8 cellular contexts compared by ENCODE assay signal in genomic region chr16:28291651-28292626, GRCh38. TPM values are rescaled to one million over a fixed set of nuclear protein-coding genes. Genes with fewer than 3 reads are reported as not detected.
DNase-seq lines count a peak whose midpoint lies in the region; ATAC-seq and TF ChIP-seq lines count a peak whose summit lies in the region.

TSS of gene SBK1 (plus strand) at chr16:28292525. CDS start at chr16:28317392, 24,867 bp downstream.

- WGBS in endodermal cell (ENCODE audit: insufficient coverage in 1 of 2, insufficient read length in 1 of 2), 2 experiments, result 1 to 2% methylated on average over 13 to 83 of the region's 88 CpGs

- TF ChIP-seq CTCF in endodermal cell (conservative IDR thresholded peaks at IDR 0.05), result no peak

- H3K9me3 Mint-ChIP-seq in endodermal cell, result no peaks in the 10 kb centered on the region

- H3K4me3 ChIP-seq in BLaER1 treated with 17β-estradiol and CSF1 and Interleukin-3, amounts not matched to agents 10 nM and 100 nM, result peak within 1 kb of the TSS; percentile 87 to 100 (median 95)
- peak within 1 kb of the TSS; percentile 94 for H3K4me3 ChIP-seq in endodermal cell (ENCODE audit: low read length)
- H3K4me3 ChIP-seq in mononuclear cell (ENCODE audit: low read length), result peak within 1 kb of the TSS; percentile 56

- H3K27me3 Mint-ChIP-seq in endodermal cell (ENCODE audit: insufficient read depth), result no peaks in the 10 kb centered on the region

- peaks cover 0 to 9% (median 0%) of the 10 kb centered on the region in 11 experiments; a peak in 2 of 22 replicates for H3K36me3 ChIP-seq in BLaER1 treated with 17β-estradiol and CSF1 and Interleukin-3, amounts not matched to agents 10 nM and 100 nM
- H3K36me3 ChIP-seq in endodermal cell (ENCODE audit: control insufficient read depth, insufficient read depth, low read length), result peaks cover 6% of the 10 kb centered on the region

- H4K20me1 ChIP-seq in BLaER1 treated with 17β-estradiol and CSF1 and Interleukin-3, amounts not matched to agents 10 nM and 100 nM, result peaks cover 0 to 32% (median 23%) of the 10 kb centered on the region in 11 experiments; a peak in 16 of 22 replicates

- H3K4me3 Mint-ChIP-seq in endodermal cell, result peak within 1 kb of the TSS; percentile 89

- H3K9ac ChIP-seq in BLaER1 treated with 17β-estradiol and CSF1 and Interleukin-3, amounts not matched to agents 10 nM and 100 nM, result peak within 1 kb of the TSS; percentile 75 to 99 (median 92)
- H3K9ac ChIP-seq in endodermal cell (ENCODE audit: extremely low read depth, low read length, poor library complexity, severe bottlenecking), result peak within 1 kb of the TSS; percentile 92

- peak within 1 kb of the TSS; percentile 94 for H3K27ac Mint-ChIP-seq in endodermal cell

- H3K36me3 Mint-ChIP-seq in endodermal cell (ENCODE audit: low read depth), result peaks cover 19% of the 10 kb centered on the region

- no peaks in the 10 kb centered on the region for H3K9me3 ChIP-seq in BLaER1 treated with 17β-estradiol and CSF1 and Interleukin-3, amounts not matched to agents 10 nM and 100 nM (replicated peaks in 1 of 11)
- H3K9me3 ChIP-seq in endodermal cell (ENCODE audit: control insufficient read depth, low read length) (no peaks in the 10 kb centered on the region), mononuclear cell (ENCODE audit: low read depth, low read length) (no peaks in the 10 kb centered on the region)

- no peaks in the 10 kb centered on the region for H3K27me3 ChIP-seq in BLaER1 treated with 17β-estradiol and CSF1 and Interleukin-3, amounts not matched to agents 10 nM and 100 nM
- H3K27me3 ChIP-seq in endodermal cell (ENCODE audit: control insufficient read depth, insufficient read depth, low read length, poor library complexity, severe bottlenecking) (no peaks in the 10 kb centered on the region), mononuclear cell (ENCODE audit: insufficient read depth, low read length) (peaks cover 3% of the 10 kb centered on the region)

- peak; percentile 67 for DNase-seq in HT-29 (ENCODE audit: low spot score)
- peak; percentile 72 for DNase-seq in NOMO-1 treated with DMSO at 0.1 percent for 48 hours (lab: John Stamatoyannopoulos, UW; ENCODE audit: unreplicated experiment)
- peak; percentile 36 for DNase-seq in activated CD8-positive, alpha-beta memory T cell treated with anti-CD3 and anti-CD28 coated beads, Interleukin-2, amount 50 U/mL, for 1 hour (ENCODE audit: extremely low read depth)
- DNase-seq in endodermal cell, result peak; percentile 89
- peak; percentile 68 to 75 for DNase-seq in stimulated activated CD8-positive, alpha-beta memory T cell treated with anti-CD3 and anti-CD28 coated beads, Interleukin-2, amount 100 ng/mL, for 48 hours (ENCODE audit: low read depth in 2 of 2)

- H3K4me1 Mint-ChIP-seq in endodermal cell, result peaks cover 23% of the 10 kb centered on the region

- peaks cover 47 to 82% (median 75%) of the 10 kb centered on the region in 10 experiments for H3K4me1 ChIP-seq in BLaER1 treated with 17β-estradiol and CSF1 and Interleukin-3, amounts not matched to agents 10 nM and 100 nM
- H3K4me1 ChIP-seq in endodermal cell (ENCODE audit: control insufficient read depth, insufficient read depth, low read length), result peaks cover 3% of the 10 kb centered on the region
- peaks cover 64% of the 10 kb centered on the region for H3K4me1 ChIP-seq in mononuclear cell (ENCODE audit: insufficient read depth, low read length)

- peak; percentile 89 for ATAC-seq in GM19452 (IDR thresholded peaks at IDR 0.05; ENCODE audit: unreplicated experiment)

- peak within 1 kb of the TSS; percentile 44 to 93 (median 89); a peak in 21 of 22 replicates for H3K27ac ChIP-seq in BLaER1 treated with 17β-estradiol and CSF1 and Interleukin-3, amounts not matched to agents 10 nM and 100 nM
- peak within 1 kb of the TSS; percentile 93 for H3K27ac ChIP-seq in endodermal cell (ENCODE audit: low read depth, low read length)

- peak within 1 kb of the TSS; percentile 93 to 100 (median 100) for H3K4me2 ChIP-seq in BLaER1 treated with 17β-estradiol and CSF1 and Interleukin-3, amounts not matched to agents 10 nM and 100 nM

RNA-seq across cellular contexts. Expression of gene SBK1, which starts in this region (rescaled TPM):
- total RNA-seq in HT-29 (2014; rRNA removed; shearing (Covaris generic)), result 0.42 and 1.1 TPM in 2 replicates
- 10 to 100 TPM; 55.9 to 62.5 TPM for total RNA-seq in endodermal cell
- polyA plus RNA-seq in endodermal cell (2013, experiment 1 of 2), result 63.9 TPM
- 60.0 TPM for polyA plus RNA-seq in endodermal cell (2013, experiment 2 of 2)
- 3.7 TPM for total RNA-seq in mononuclear cell

Comparison
In these comparisons a context has a peak if more than half of its experiments do, and no peak if none do; other contexts are left out.
1. Peak in every context shown above with its lines: DNase-seq, ATAC-seq, H3K4me3 ChIP-seq and H3K27ac ChIP-seq.
2. RNA of gene SBK1 (total RNA-seq): 55.9 to 62.5 TPM in endodermal cell; 3.7 TPM in mononuclear cell (single experiment) and 0.42 to 1.1 TPM in HT-29; every median in the first group is over 10 times any median in the second.
3. DNase-seq: peak in every context shown above with its lines; median percentile 89 in endodermal cell; 72 in NOMO-1 treated with DMSO at 0.1 percent for 48 hours; 72 in stimulated activated CD8-positive, alpha-beta memory T cell treated with anti-CD3 and anti-CD28 coated beads, Interleukin-2, amount 100 ng/mL, for 48 hours; 67 in HT-29; 36 in activated CD8-positive, alpha-beta memory T cell treated with anti-CD3 and anti-CD28 coated beads, Interleukin-2, amount 50 U/mL, for 1 hour.